12 cellular contexts compared by ENCODE assay signal in genomic region chr7:90621130-90621891, GRCh38. TPM values are rescaled to one million over a fixed set of nuclear protein-coding genes. Genes with fewer than 3 reads are reported as not detected.
DNase-seq lines count a peak whose midpoint lies in the region; ATAC-seq and TF ChIP-seq lines count a peak whose summit lies in the region.
"Had no signal": no experiment of that assay in that cellular context is flagged by ENCODE, and none has a peak within 500 bp of the region (broad histone marks: within the 10 kb centered on the region; RNA-seq: fewer than 3 reads in every experiment).

No MANE protein-coding gene starts in this region.

- no peaks in the 10 kb centered on the region for H3K9me3 ChIP-seq in WERI-Rb-1 (ENCODE audit: severe bottlenecking)
- H3K9me3 ChIP-seq: BE2C, esophagus muscularis mucosa had no signal

- no peaks in the 10 kb centered on the region for H3K27me3 ChIP-seq in WERI-Rb-1 (ENCODE audit: insufficient read depth, low read depth, severe bottlenecking)
- H3K27me3 ChIP-seq: BE2C, esophagus muscularis mucosa had no signal

- ATAC-seq in GM21576 (IDR thresholded peaks at IDR 0.05; ENCODE audit: unreplicated experiment) (peak; percentile 80), HG03469 (IDR thresholded peaks at IDR 0.05; ENCODE audit: unreplicated experiment) (peak; percentile 51), GM18519 (IDR thresholded peaks at IDR 0.05; ENCODE audit: low FRiP score, unreplicated experiment) (no peak), GM18909 (IDR thresholded peaks at IDR 0.05; ENCODE audit: poor library complexity, unreplicated experiment) (no peak)

- no peaks in the 10 kb centered on the region for H3K36me3 ChIP-seq in WERI-Rb-1
- H3K36me3 ChIP-seq: BE2C, esophagus muscularis mucosa had no signal

- no peak overlapping the region for H3K27ac ChIP-seq in WERI-Rb-1
- H3K27ac ChIP-seq: esophagus muscularis mucosa had no signal

- H3K4me3 ChIP-seq in fibroblast of villous mesenchyme (ENCODE audit: low read depth, low read length) (no peak overlapping the region), WERI-Rb-1 (ENCODE audit: low read depth, low read length) (no peak overlapping the region)
- H3K4me3 ChIP-seq: esophagus muscularis mucosa had no signal

- TF ChIP-seq CTCF in fibroblast of villous mesenchyme (IDR thresholded peaks at IDR 0.05; ENCODE audit: insufficient read depth, low read depth, low read length): no peak
- no peak for TF ChIP-seq CTCF in WERI-Rb-1 (IDR thresholded peaks at IDR 0.05; ENCODE audit: low read depth, low read length)

- DNase-seq in CD1c-positive myeloid dendritic cell (ENCODE audit: extremely low spot score) (peak; percentile 78), fibroblast of villous mesenchyme (ENCODE audit: low read depth) (peak; percentile 34), NCI-H510A treated with DMSO at 0.1 percent for 48 hours (lab: John Stamatoyannopoulos, UW) (no peak), WERI-Rb-1 (no peak)
- DNase-seq: activated CD4-positive, alpha-beta memory T cell treated with anti-CD3 and anti-CD28 coated beads, Interleukin-2, amount 10 ng/mL, durations not matched to agents 7 days and 5 days; BE2C; NCI-H1436 had no signal

RNA-seq across cellular contexts. Expression of gene CDK14, which starts 25.2 kb away (rescaled TPM):
- 29.0 and 41.0 TPM in 2 replicates for total RNA-seq in fibroblast of villous mesenchyme
- total RNA-seq: activated CD4-positive, alpha-beta memory T cell treated with anti-CD3 and anti-CD28 coated beads, Interleukin-2, amount 10 ng/mL, durations not matched to agents 7 days and 5 days had no signal

Comparison
In these comparisons a context has a peak if more than half of its experiments do, and no peak if none do; other contexts are left out.
1. DNase-seq: peak in CD1c-positive myeloid dendritic cell (single experiment) and fibroblast of villous mesenchyme (single experiment); none in NCI-H510A treated with DMSO at 0.1 percent for 48 hours (single experiment) and WERI-Rb-1 (single experiment).
2. ATAC-seq: peak in GM21576 (single experiment) and HG03469 (single experiment); none in GM18519 (single experiment) and GM18909 (single experiment).